ENCODE assay signal across 20 cellular contexts in the genomic region with DNA sequence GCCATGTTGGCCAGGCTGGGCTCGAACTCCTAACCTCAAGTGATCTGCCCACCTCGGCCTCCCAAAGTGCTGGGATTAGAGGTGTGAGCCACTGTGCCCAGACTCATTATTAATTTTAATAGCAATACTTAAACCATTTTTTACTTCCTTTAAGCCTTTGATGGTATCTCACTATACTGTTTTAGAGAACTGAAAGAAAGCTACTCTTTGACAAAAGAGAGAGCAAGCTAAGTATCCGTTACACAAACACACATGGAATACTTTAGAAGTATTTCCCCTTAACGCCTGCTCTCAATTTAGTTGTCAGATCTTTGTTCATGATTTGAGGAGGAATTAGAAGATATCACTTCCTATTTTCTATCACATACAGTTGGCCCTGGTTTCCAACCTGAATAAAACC.
DNase-seq lines count a peak whose midpoint lies in the region; ATAC-seq, FAIRE-seq and TF ChIP-seq lines count a peak whose summit lies in the region.
"Had no signal": no experiment of that assay in that cellular context is flagged by ENCODE, and none has a peak within 500 bp of the region (broad histone marks: within the 10 kb centered on the region; RNA-seq: fewer than 3 reads in every experiment).

No MANE protein-coding gene starts in this region.

- H3K27me3 Mint-ChIP-seq in memory B cell = no peaks in the 10 kb centered on the region

- H3K9me3 Mint-ChIP-seq in memory B cell = no peaks in the 10 kb centered on the region

- TF ChIP-seq EP300 in tibial nerve (IDR thresholded peaks at IDR 0.05) = no peak

- H3K4me1 ChIP-seq in tibial nerve = no peaks in the 10 kb centered on the region

- DNase-seq in GM10248 (ENCODE audit: extremely low spot score) (peak; percentile 15), NOMO-1 treated with DMSO at 0.1 percent for 48 hours (lab: John Stamatoyannopoulos, UW; ENCODE audit: unreplicated experiment) (peak; percentile 60), memory B cell (ENCODE audit: low spot score in 2 of 2) (no peak), tibial nerve (ENCODE audit: low spot score in 2 of 2) (no peak), HTR-8/SVneo (ENCODE audit: insufficient read length, low spot score) (no peak)
- DNase-seq in activated CD4-positive, alpha-beta T cell treated with anti-CD3 and anti-CD28 coated beads for 1 hour = no peak
- DNase-seq: COR-L47; EL; NCI-H1436; NCI-H2029; NCI-H2171 treated with DMSO at 0.1 percent for 48 hours; NCI-H446 treated with DMSO at 0.1 percent for 48 hours; NK-92 treated with Interleukin-12 subunit alpha and Interleukin-12 subunit beta, amount 100 ng/mL, for 24 hours; T-helper 1 cell had no signal

- ATAC-seq in GM19351 (IDR thresholded peaks at IDR 0.05; ENCODE audit: unreplicated experiment) (peak; percentile 66), memory B cell (ENCODE audit: low read depth) (no peak)
- ATAC-seq: Panc1, SK-N-SH treated with all-trans-retinoic acid at 6 μM for 48 hours had no signal

- CTCF ChIA-PET in GM10248 (lab: Yijun Ruan, JAX) = interaction anchor here (1.6 kb wide), 1 partner anchor 9 kb away, joined by 3 read pairs; no protein-coding TSS in a partner anchor

- peak overlapping the region; percentile 47 for H3K27ac Mint-ChIP-seq in memory B cell

- H3K27me3 ChIP-seq in tibial nerve = no peaks in the 10 kb centered on the region

- 86 to 92% methylated on average over 4 of the region's 4 CpGs for WGBS in tibial nerve, 2 donors

- no peak overlapping the region for H3K27ac ChIP-seq in tibial nerve

- no peak overlapping the region for H3K4me3 ChIP-seq in tibial nerve

- H3K36me3 ChIP-seq in tibial nerve = peaks cover 0 to 35% (median 3%) of the 10 kb centered on the region in 3 donors

- TF ChIP-seq CTCF in GM10248 (IDR thresholded peaks at IDR 0.05; ENCODE audit: control extremely low read depth, extremely low read depth, low read depth, missing control alignments) (no peak), tibial nerve (IDR thresholded peaks at IDR 0.05) (no peak)

- no peak overlapping the region for H3K4me3 Mint-ChIP-seq in memory B cell
- H3K4me3 Mint-ChIP-seq: CD14-positive monocyte had no signal

- no peak for FAIRE-seq in HTR-8/SVneo (lab: Jason Lieb, UNC)
- FAIRE-seq: GM18507, H54 had no signal

- POLR2A ChIA-PET in GM10248 (lab: Yijun Ruan, JAX) = no interaction called here

- no peak for TF ChIP-seq POLR2A in tibial nerve (IDR thresholded peaks at IDR 0.05)

- no peaks in the 10 kb centered on the region for H3K4me1 Mint-ChIP-seq in memory B cell

- no peaks in the 10 kb centered on the region for H3K9me3 ChIP-seq in tibial nerve

- peaks cover 30% of the 10 kb centered on the region for H3K36me3 Mint-ChIP-seq in memory B cell

Comparison
In these comparisons a context has a peak if more than half of its experiments do, and no peak if none do; other contexts are left out.
1. DNase-seq: peak in GM10248 (single experiment) and NOMO-1 treated with DMSO at 0.1 percent for 48 hours (single experiment); none in memory B cell (0 of 2), tibial nerve (0 of 2), activated CD4-positive, alpha-beta T cell treated with anti-CD3 and anti-CD28 coated beads for 1 hour (single experiment) and HTR-8/SVneo (single experiment).